Comparison of ENCODE assay signal across 20 cellular contexts in the genomic region with DNA sequence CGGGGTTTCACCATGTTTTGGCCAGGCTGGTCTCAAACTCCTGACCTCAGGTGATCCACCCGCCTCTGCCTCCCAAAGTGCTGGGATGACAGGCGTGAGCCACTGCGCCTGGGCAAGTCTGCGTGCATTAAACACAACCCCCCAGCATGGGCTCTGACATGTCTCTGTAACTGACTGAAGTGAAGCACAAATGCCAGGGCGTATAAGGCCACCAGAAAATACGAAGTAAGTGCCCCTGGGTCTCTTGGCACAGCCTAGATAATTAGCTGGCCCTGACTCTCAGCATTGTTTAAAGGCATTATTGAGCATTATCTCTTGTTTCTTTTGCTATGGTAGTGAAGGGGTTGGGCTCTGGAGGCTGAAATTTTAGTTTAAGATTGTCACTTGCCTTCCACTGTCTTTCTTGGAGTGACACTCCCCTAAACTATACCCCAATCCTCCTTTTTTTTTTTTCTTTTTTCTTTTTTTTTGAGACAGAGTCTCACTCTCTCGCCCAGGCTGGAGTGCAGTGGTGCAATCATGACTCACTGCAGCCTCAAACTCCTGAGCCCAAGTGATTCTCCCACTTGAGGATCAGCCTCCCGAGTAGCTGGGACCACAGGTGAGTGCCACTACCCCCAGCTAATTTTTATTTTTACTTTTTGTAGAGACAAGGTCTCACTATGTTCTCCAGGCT. TPM values are rescaled to one million over a fixed set of nuclear protein-coding genes. Genes with fewer than 3 reads are reported as not detected.
DNase-seq lines count a peak whose midpoint lies in the region; ATAC-seq, FAIRE-seq and TF ChIP-seq lines count a peak whose summit lies in the region.
"Had no signal": no experiment of that assay in that cellular context is flagged by ENCODE, and none has a peak within 500 bp of the region (broad histone marks: within the 10 kb centered on the region; RNA-seq: fewer than 3 reads in every experiment).

No MANE protein-coding gene starts in this region.

- TF ChIP-seq CTCF in HEK293 (tag by site-specific recombination; IDR thresholded peaks at IDR 0.05): no peak
- no peak for TF ChIP-seq CTCF in mammary epithelial cell (conservative IDR thresholded peaks at IDR 0.05 in 1 of 2, IDR thresholded peaks at IDR 0.05 in 1 of 2; ENCODE audit: extremely low read depth in 1 of 2, insufficient read depth in 1 of 2, low read depth in 1 of 2, low read length in 2 of 2)
- no peak for TF ChIP-seq CTCF in osteoblast (IDR thresholded peaks at IDR 0.05; ENCODE audit: extremely low read depth, low read depth, low read length)

- H3K9me3 Mint-ChIP-seq in stimulated activated naive CD8-positive, alpha-beta T cell treated with anti-CD3 and anti-CD28 coated beads, Interleukin-15, amount 100 ng/mL, for 72 hours: peaks cover 5 to 8% of the 10 kb centered on the region in 2 donors
- H3K9me3 Mint-ChIP-seq: IgD-negative memory B cell had no signal

- no peak for TF ChIP-seq POLR2A in H54 (IDR thresholded peaks at IDR 0.05; ENCODE audit: low read depth, low read length)

- no peak for FAIRE-seq in H54 (lab: Jason Lieb, UNC)
- FAIRE-seq: endometrium, frontal cortex had no signal

- H3K79me2 ChIP-seq in mammary epithelial cell (ENCODE audit: insufficient read depth, low read length): no peaks in the 10 kb centered on the region
- no peaks in the 10 kb centered on the region for H3K79me2 ChIP-seq in osteoblast (ENCODE audit: insufficient read depth, low read length)

- no peaks in the 10 kb centered on the region for H4K20me1 ChIP-seq in mammary epithelial cell (ENCODE audit: insufficient read depth, low read length)
- no peaks in the 10 kb centered on the region for H4K20me1 ChIP-seq in osteoblast (ENCODE audit: insufficient read depth, low read length)
- H4K20me1 ChIP-seq: BLaER1 treated with 17β-estradiol and CSF1 and Interleukin-3, amounts not matched to agents 10 nM and 100 nM had no signal

- in situ Hi-C loops in mammary epithelial cell (cut with MboI; ENCODE audit: low sequenced_read_pairs in 2 of 2): no loop called here

- DNase-seq in NCI-H69 (lab: John Stamatoyannopoulos, UW): peak; percentile 68
- peak; percentile 53 for DNase-seq in mammary epithelial cell
- no peak for DNase-seq in osteoblast (ENCODE audit: insufficient read length, low spot score, missing footprints)
- DNase-seq in stimulated activated naive CD8-positive, alpha-beta T cell treated with anti-CD3 and anti-CD28 coated beads, Interleukin-15, amount 100 ng/mL, for 72 hours: no peak
- DNase-seq in NCI-H82 treated with DMSO at 0.1 percent for 48 hours (lab: John Stamatoyannopoulos, UW; ENCODE audit: unreplicated experiment): no peak
- no peak for DNase-seq in H54 (ENCODE audit: insufficient read length, low spot score)
- DNase-seq: activated effector memory CD4-positive, alpha-beta T cell treated with Interleukin-2 at 50 U/mL for 16 hours; amygdala; DMS153; GOT3; left lung; NCI-H1092 treated with DMSO at 0.1 percent for 48 hours; NCI-H82; T-helper 2 cell had no signal

- dilution Hi-C loops in mammary epithelial cell (cut with HindIII; ENCODE audit: low sequenced_read_pairs): no loop called here

- POLR2A ChIA-PET in HEK293 (lab: Yijun Ruan, JAX): no interaction called here

- H3K9ac ChIP-seq in mammary epithelial cell (ENCODE audit: insufficient read depth, low read length): peak overlapping the region; percentile 58
- H3K9ac ChIP-seq: BLaER1 treated with 17β-estradiol and CSF1 and Interleukin-3, amounts not matched to agents 10 nM and 100 nM had no signal

- H3K27me3 ChIP-seq in mammary epithelial cell (ENCODE audit: insufficient read depth, low read length) (no peaks in the 10 kb centered on the region), osteoblast (ENCODE audit: insufficient read depth, low read length) (no peaks in the 10 kb centered on the region)
- H3K27me3 ChIP-seq: BLaER1 treated with 17β-estradiol and CSF1 and Interleukin-3, amounts not matched to agents 10 nM and 100 nM; left lung; tibial nerve had no signal

- no TSS peak for BruUV-seq in mammary epithelial cell (replicated peaks; lab: Mats Ljungman, UMichigan)

- H2AFZ ChIP-seq in mammary epithelial cell (ENCODE audit: low read depth, low read length): peak overlapping the region; percentile 11
- no peak overlapping the region for H2AFZ ChIP-seq in osteoblast (ENCODE audit: low read length)

- peak overlapping the region in 1 of 2 donors; percentile 63 for H3K27ac Mint-ChIP-seq in stimulated activated naive CD8-positive, alpha-beta T cell treated with anti-CD3 and anti-CD28 coated beads, Interleukin-15, amount 100 ng/mL, for 72 hours
- H3K27ac Mint-ChIP-seq: IgD-negative memory B cell had no signal

- H3K36me3 ChIP-seq in HEK293 (ENCODE audit: control insufficient read depth in 2 of 2, insufficient read depth in 1 of 2, low read length in 2 of 2) (no peaks in the 10 kb centered on the region), mammary epithelial cell (ENCODE audit: insufficient read depth, low read length) (no peaks in the 10 kb centered on the region), osteoblast (ENCODE audit: insufficient read depth, low read length) (no peaks in the 10 kb centered on the region)
- H3K36me3 ChIP-seq: left lung, tibial nerve had no signal

- H3K27ac ChIP-seq in HEK293 (ENCODE audit: extremely low read depth, low read depth, low read length): no peak overlapping the region
- peak overlapping the region; percentile 84 for H3K27ac ChIP-seq in mammary epithelial cell (ENCODE audit: insufficient read depth, low read depth, low read length)
- H3K27ac ChIP-seq in osteoblast (ENCODE audit: low read depth, low read length): no peak overlapping the region
- H3K27ac ChIP-seq: BLaER1 treated with 17β-estradiol and CSF1 and Interleukin-3, amounts not matched to agents 10 nM and 100 nM; left lung had no signal

- H3K27me3 Mint-ChIP-seq in stimulated activated naive CD8-positive, alpha-beta T cell treated with anti-CD3 and anti-CD28 coated beads, Interleukin-15, amount 100 ng/mL, for 72 hours: no peaks in the 10 kb centered on the region

- intact Hi-C loops in mammary epithelial cell (cut with micrococcal nuclease): no loop called here

- H3K4me1 Mint-ChIP-seq in stimulated activated naive CD8-positive, alpha-beta T cell treated with anti-CD3 and anti-CD28 coated beads, Interleukin-15, amount 100 ng/mL, for 72 hours: peaks cover 34% of the 10 kb centered on the region

- H3K4me3 ChIP-seq in HEK293 (ENCODE audit: low read depth, low read length) (no peak overlapping the region), mammary epithelial cell (replicated peaks in 1 of 3; ENCODE audit: insufficient read depth in 1 of 3, low read depth in 2 of 3, low read length in 3 of 3) (no peak overlapping the region), osteoblast (ENCODE audit: insufficient read depth, low read length) (no peak overlapping the region)
- H3K4me3 ChIP-seq: BLaER1 treated with 17β-estradiol and CSF1 and Interleukin-3, amounts not matched to agents 10 nM and 100 nM; left lung; tibial nerve had no signal

- H3K4me1 ChIP-seq in HEK293 (ENCODE audit: control insufficient read depth, insufficient read depth, low read length) (no peaks in the 10 kb centered on the region), mammary epithelial cell (ENCODE audit: insufficient read depth, low read length) (peaks cover 45% of the 10 kb centered on the region), osteoblast (ENCODE audit: insufficient read depth, low read length) (peaks cover 38% of the 10 kb centered on the region)

- no peak for ATAC-seq in stimulated activated naive CD8-positive, alpha-beta T cell treated with anti-CD3 and anti-CD28 coated beads, Interleukin-15, amount 100 ng/mL, for 72 hours
- ATAC-seq: left lung had no signal

- WGBS in mammary epithelial cell (ENCODE audit: low coverage, missing lambda C conversion rate): 18% methylated on average over 8 of the region's 9 CpGs

- CTCF ChIA-PET in HEK293 (lab: Yijun Ruan, JAX) (interaction anchor here (0.6 kb wide), 2 partner anchors 25 to 37 kb away, joined by 3 read pairs; no protein-coding TSS in a partner anchor), mammary epithelial cell (lab: Charles Lee; ENCODE audit: low non-redundant PET) (no interaction called here)

- H3K4me2 ChIP-seq in mammary epithelial cell (ENCODE audit: insufficient read depth, low read depth, low read length) (peak overlapping the region; percentile 51), osteoblast (ENCODE audit: insufficient read depth, low read length) (peak overlapping the region; percentile 58)

- H3K4me3 Mint-ChIP-seq in stimulated activated naive CD8-positive, alpha-beta T cell treated with anti-CD3 and anti-CD28 coated beads, Interleukin-15, amount 100 ng/mL, for 72 hours: no peak overlapping the region
- H3K4me3 Mint-ChIP-seq: IgD-negative memory B cell had no signal

- H3K9me3 ChIP-seq in HEK293 (ENCODE audit: control insufficient read depth, insufficient read depth, low read depth, low read length) (no peaks in the 10 kb centered on the region), mammary epithelial cell (replicated peaks; ENCODE audit: insufficient read depth, low read length) (peaks cover 11% of the 10 kb centered on the region), osteoblast (ENCODE audit: low read depth, low read length) (peaks cover 2% of the 10 kb centered on the region)
- H3K9me3 ChIP-seq: tibial nerve had no signal

TF ChIP-seq in HEK293, 187 proteins besides CTCF, POLR2A, EP300 and RAD21:
- TF ChIP-seq ZNF423 (tag by site-specific recombination; IDR thresholded peaks at IDR 0.05): no peak
- no peak for TF ChIP-seq BCL11B (tag by site-specific recombination; IDR thresholded peaks at IDR 0.05; ENCODE audit: low read depth)
- peak; percentile 72; the same call in 1 of the 2 replicates for TF ChIP-seq SCRT2 (tag by site-specific recombination; IDR thresholded peaks at IDR 0.05)

RNA-seq across cellular contexts. Expression of a gene that starts 8.2 kb away (rescaled TPM):
- 10 to 100 TPM; 66.0 to 67.6 TPM for total RNA-seq in mammary epithelial cell
- polyA plus RNA-seq in mammary epithelial cell: 34.8 TPM
- 53.9 TPM for polyA minus RNA-seq in mammary epithelial cell
- total RNA-seq in osteoblast: 53.6 and 71.3 TPM in 2 replicates

Comparison
In these comparisons a context has a peak if more than half of its experiments do, and no peak if none do; other contexts are left out.
1. DNase-seq: peak in NCI-H69 (single experiment) and mammary epithelial cell (single experiment); none in osteoblast (single experiment), stimulated activated naive CD8-positive, alpha-beta T cell treated with anti-CD3 and anti-CD28 coated beads, Interleukin-15, amount 100 ng/mL, for 72 hours (0 of 2), NCI-H82 treated with DMSO at 0.1 percent for 48 hours (single experiment) and H54 (single experiment).